Comparison of ENCODE assay signal across 33 cellular contexts in genomic region chr1:201595381-201595780, GRCh38.
"Had no signal": no experiment of that assay in that cellular context is flagged by ENCODE, and none has a peak within 500 bp of the region (broad histone marks: within the 10 kb centered on the region; RNA-seq: fewer than 3 reads in every experiment).

No MANE protein-coding gene starts in this region.

- H2AFZ ChIP-seq: PC-9 had no signal

- H3K9me3 ChIP-seq: body of pancreas, MG63 had no signal

- H3K4me2 ChIP-seq: PC-9 had no signal

- ATAC-seq: body of pancreas had no signal

- H3K27ac ChIP-seq: body of pancreas, PC-9, VCaP had no signal

- H3K4me3 ChIP-seq: body of pancreas, MG63, PC-9 had no signal

- DNase-seq: activated B cell treated with CpG ODN at 0.5 μM for 24 hours; activated CD4-positive, alpha-beta memory T cell treated with anti-CD3 and anti-CD28 coated beads for 36 hours; activated CD4-positive, alpha-beta T cell treated with anti-CD3 and anti-CD28 coated beads for 4 hours; activated CD4-positive, alpha-beta T cell treated with anti-CD3 and anti-CD28 coated beads, Interleukin-2, amount 50 U/mL, for 1 hour; activated CD4-positive, CD25-positive, alpha-beta regulatory T cell treated with anti-CD3 and anti-CD28 coated beads, Interleukin-2, amount 50 U/mL, for 72 hours; activated CD8-positive, alpha-beta memory T cell treated with anti-CD3 and anti-CD28 coated beads, Interleukin-2, amount 50 U/mL, for 4 hours; activated gamma-delta T cell; activated naive CD4-positive, alpha-beta T cell treated with Interleukin-2 at 50 U/mL for 16 hours; activated T-cell treated with anti-CD3 and anti-CD28 coated beads for 4 hours; activated T-cell treated with anti-CD3 and anti-CD28 coated beads, Interleukin-2, amount 50 U/mL, for 48 hours; body of pancreas; central memory CD4-positive, alpha-beta T cell; Karpas-422; KBM-7; MG63; NCI-H1048; NCI-H1105 treated with DMSO at 0.1 percent for 48 hours; NCI-H1436; NCI-H1694; NCI-H1930; NCI-H2081 treated with DMSO at 0.1 percent for 48 hours; NCI-H226; NCI-H446 treated with DMSO at 0.1 percent for 48 hours; NCI-H524 treated with DMSO at 0.1 percent for 48 hours; PC-9; Right ventricle myocardium superior; SW 1271; T-helper 1 cell; T-helper 2 cell; T-helper 9 cell had no signal

- FAIRE-seq: astrocyte, RCC 7860 had no signal

- H3K27me3 ChIP-seq: body of pancreas, MG63 had no signal
